In genomic region chr15:50458713-50459112, GRCh38 we compare ENCODE assay signal across 22 cellular contexts.
"Had no signal": no experiment of that assay in that cellular context is flagged by ENCODE, and none has a peak within 500 bp of the region (broad histone marks: within the 10 kb centered on the region; RNA-seq: fewer than 3 reads in every experiment).

No MANE protein-coding gene starts in this region.

- H3K4me3 ChIP-seq: lower lobe of right lung, mucosa of descending colon, psoas muscle, spleen, suprapubic skin, upper lobe of left lung had no signal

- H3K27ac ChIP-seq: lower lobe of right lung, psoas muscle, spleen, suprapubic skin, upper lobe of left lung had no signal

- ATAC-seq: esophagus mucosa, left cardiac atrium, lower lobe of right lung, mucosa of descending colon, psoas muscle, sciatic nerve had no signal

- DNase-seq: activated CD4-positive, alpha-beta memory T cell treated with anti-CD3 and anti-CD28 coated beads, Interleukin-2, amount 10 ng/mL, durations not matched to agents 7 days and 5 days; activated CD4-positive, alpha-beta T cell treated with anti-CD3 and anti-CD28 coated beads for 1 hour; activated CD8-positive, alpha-beta memory T cell treated with anti-CD3 and anti-CD28 coated beads, Interleukin-2, amount 50 U/mL, for 4 hours; activated naive CD4-positive, alpha-beta T cell treated with anti-CD3 and anti-CD28 coated beads, Interleukin-2, amount 50 U/mL, for 16 hours; amygdala; cerebellar nuclear complex; dermis blood vessel endothelial cell; immature natural killer cell; left cardiac atrium; lower lobe of right lung; mucosa of descending colon; occipital lobe; psoas muscle; spleen; stimulated activated CD4-positive, alpha-beta T cell treated with anti-CD3 and anti-CD28 coated beads, Interleukin-1b, Interleukin-23, amount 100 ng/mL, for 48 hours; stimulated activated naive CD4-positive, alpha-beta T cell treated with Interleukin-2 at 50 U/mL for 16 hours; upper lobe of left lung had no signal

- H3K9me3 Mint-ChIP-seq: activated CD4-positive, alpha-beta memory T cell treated with anti-CD3 and anti-CD28 coated beads, Interleukin-2, amount 10 ng/mL, durations not matched to agents 7 days and 5 days; immature natural killer cell; nephron had no signal

- H3K27me3 ChIP-seq: spleen, suprapubic skin, upper lobe of left lung had no signal

- H3K27ac Mint-ChIP-seq: activated CD4-positive, alpha-beta memory T cell treated with anti-CD3 and anti-CD28 coated beads, Interleukin-2, amount 10 ng/mL, durations not matched to agents 7 days and 5 days; brain; nephron had no signal

- H3K4me1 Mint-ChIP-seq: activated CD4-positive, alpha-beta memory T cell treated with anti-CD3 and anti-CD28 coated beads, Interleukin-2, amount 10 ng/mL, durations not matched to agents 7 days and 5 days; nephron had no signal

- H3K9me3 ChIP-seq: lower lobe of right lung, mucosa of descending colon, psoas muscle, spleen, suprapubic skin, upper lobe of left lung had no signal

- H3K4me3 Mint-ChIP-seq: activated CD4-positive, alpha-beta memory T cell treated with anti-CD3 and anti-CD28 coated beads, Interleukin-2, amount 10 ng/mL, durations not matched to agents 7 days and 5 days; brain; immature natural killer cell; nephron had no signal

- H3K27me3 Mint-ChIP-seq: activated CD4-positive, alpha-beta memory T cell treated with anti-CD3 and anti-CD28 coated beads, Interleukin-2, amount 10 ng/mL, durations not matched to agents 7 days and 5 days; brain had no signal

- H3K4me1 ChIP-seq: psoas muscle, suprapubic skin, upper lobe of left lung had no signal
